ENCODE assay signal across 20 cellular contexts in genomic region chr1:54986025-54986424, GRCh38. TPM values are rescaled to one million over a fixed set of nuclear protein-coding genes. Genes with fewer than 3 reads are reported as not detected.
DNase-seq lines count a peak whose midpoint lies in the region; ATAC-seq and TF ChIP-seq lines count a peak whose summit lies in the region.
"Had no signal": no experiment of that assay in that cellular context is flagged by ENCODE, and none has a peak within 500 bp of the region (broad histone marks: within the 10 kb centered on the region; RNA-seq: fewer than 3 reads in every experiment).

No MANE protein-coding gene starts in this region.

- no peak for ATAC-seq in GM19035 (IDR thresholded peaks at IDR 0.05; ENCODE audit: unreplicated experiment)
- ATAC-seq: A549 had no signal

- peaks cover 5% of the 10 kb centered on the region for H3K27me3 ChIP-seq in H7 (ENCODE audit: control insufficient read depth, insufficient read depth, low read length)
- peaks cover 31% of the 10 kb centered on the region for H3K27me3 ChIP-seq in osteoblast (ENCODE audit: insufficient read depth, low read length)

- peak; percentile 37 for DNase-seq in activated effector memory CD4-positive, alpha-beta T cell treated with anti-CD3 and anti-CD28 coated beads, Interleukin-2, amount 50 U/mL, for 16 hours
- DNase-seq in activated effector memory CD4-positive, alpha-beta T cell treated with Interleukin-2 at 50 U/mL for 16 hours: no peak
- DNase-seq in H7 (peak; percentile 44), left kidney (ENCODE audit: low read depth, low spot score) (peak; percentile 74), osteoblast (ENCODE audit: insufficient read length, low spot score, missing footprints) (peak; percentile 15), HT-29 (ENCODE audit: low spot score) (no peak)
- no peak for DNase-seq in activated CD4-positive, CD25-positive, alpha-beta regulatory T cell treated with anti-CD3 and anti-CD28 coated beads, Interleukin-2, amount 50 U/mL, for 72 hours
- DNase-seq: AML-193; CD4-positive, alpha-beta T cell; DMS153; DMS79; GDM1; HCEC 1CT had no signal

- H2AFZ ChIP-seq in osteoblast (ENCODE audit: low read length): no peak overlapping the region

- H3K27ac ChIP-seq in osteoblast (ENCODE audit: low read depth, low read length): no peak overlapping the region
- H3K27ac ChIP-seq: 22Rv1, A549, C4-2B had no signal

- H4K20me1 ChIP-seq in osteoblast (ENCODE audit: insufficient read depth, low read length): no peaks in the 10 kb centered on the region

- H3K9me3 ChIP-seq in osteoblast (ENCODE audit: low read depth, low read length): no peaks in the 10 kb centered on the region
- H3K9me3 ChIP-seq: A549 had no signal

- TF ChIP-seq CTCF in osteoblast (IDR thresholded peaks at IDR 0.05; ENCODE audit: extremely low read depth, low read depth, low read length): no peak

- no peaks in the 10 kb centered on the region for H3K79me2 ChIP-seq in osteoblast (ENCODE audit: insufficient read depth, low read length)

- no peaks in the 10 kb centered on the region for H3K36me3 ChIP-seq in H7 (replicated peaks; ENCODE audit: control insufficient read depth, insufficient read depth, low read length)
- H3K36me3 ChIP-seq in osteoblast (ENCODE audit: insufficient read depth, low read length): no peaks in the 10 kb centered on the region

- no peaks in the 10 kb centered on the region for H3K4me1 ChIP-seq in osteoblast (ENCODE audit: insufficient read depth, low read length)
- H3K4me1 ChIP-seq: A549 had no signal

- H3K4me2 ChIP-seq in osteoblast (ENCODE audit: insufficient read depth, low read length): no peak overlapping the region
- H3K4me2 ChIP-seq: A549 had no signal

- no peak overlapping the region for H3K4me3 ChIP-seq in H7 (ENCODE audit: insufficient read depth, low read depth, low read length)
- no peak overlapping the region for H3K4me3 ChIP-seq in osteoblast (ENCODE audit: insufficient read depth, low read length)
- H3K4me3 ChIP-seq: A549 had no signal

RNA-seq across cellular contexts. Expression of gene TMEM61, which starts 5.6 kb away (rescaled TPM):
- total RNA-seq in H7 (2014; rRNA removed; shearing (Covaris generic)): 1.0 and 1.8 TPM in 2 replicates
- total RNA-seq in osteoblast: not detected in 2 replicates
- 3.0 and 4.8 TPM in 2 replicates for total RNA-seq in HT-29 (2014; rRNA removed; shearing (Covaris generic))
- total RNA-seq: CD4-positive, alpha-beta T cell; Daoy; HT1080 had no signal

RNA-seq across cellular contexts. Expression of gene BSND, which starts 12.7 kb away (rescaled TPM):
- 0.30 and 0.62 TPM in 2 replicates for total RNA-seq in H7 (2014; rRNA removed; shearing (Covaris generic))
- total RNA-seq in osteoblast: not detected in 2 replicates
- total RNA-seq in HT-29 (2014; rRNA removed; shearing (Covaris generic)): 0.10 TPM in 1 of 2 replicates, not detected in the other
- total RNA-seq: CD4-positive, alpha-beta T cell; Daoy; H4; HT1080 had no signal

RNA-seq across cellular contexts. Expression of gene PCSK9, which starts 53.3 kb away (rescaled TPM):
- 103 and 171 TPM in 2 replicates for total RNA-seq in H7 (2014; rRNA removed; shearing (Covaris generic))
- 3.5 and 6.5 TPM in 2 replicates for total RNA-seq in osteoblast
- total RNA-seq in HT-29 (2014; rRNA removed; shearing (Covaris generic)): 4.7 and 6.1 TPM in 2 replicates
- total RNA-seq: CD4-positive, alpha-beta T cell had no signal

Comparison
In these comparisons a context has a peak if more than half of its experiments do, and no peak if none do; other contexts are left out.
1. DNase-seq: peak in activated effector memory CD4-positive, alpha-beta T cell treated with anti-CD3 and anti-CD28 coated beads, Interleukin-2, amount 50 U/mL, for 16 hours (single experiment), H7 (single experiment), left kidney (single experiment) and osteoblast (single experiment); none in activated effector memory CD4-positive, alpha-beta T cell treated with Interleukin-2 at 50 U/mL for 16 hours (single experiment), activated CD4-positive, CD25-positive, alpha-beta regulatory T cell treated with anti-CD3 and anti-CD28 coated beads, Interleukin-2, amount 50 U/mL, for 72 hours (single experiment) and HT-29 (single experiment).
2. RNA of gene PCSK9, which starts 53.3 kb away (total RNA-seq): 103 to 171 TPM in H7; 3.5 to 6.5 TPM in osteoblast and 4.7 to 6.1 TPM in HT-29; every median in the first group is over 10 times any median in the second.